In genomic region chr4:139184129-139184528, GRCh38 we compare ENCODE assay signal across 12 cellular contexts. TPM values are rescaled to one million over a fixed set of nuclear protein-coding genes. Genes with fewer than 3 reads are reported as not detected.
A peak's percentile ranks its signal among the peaks of the same experiment; 100 is the strongest.
DNase-seq lines count a peak whose midpoint lies in the region; ATAC-seq lines count a peak whose summit lies in the region.
"Had no signal": no experiment of that assay in that cellular context is flagged by ENCODE, and none has a peak within 500 bp of the region (broad histone marks: within the 10 kb centered on the region; RNA-seq: fewer than 3 reads in every experiment).

No MANE protein-coding gene starts in this region.

- no peak overlapping the region for H2BK15ac ChIP-seq in mesendoderm (replicated peaks; ENCODE audit: low read depth)

- no peak overlapping the region for H4K5ac ChIP-seq in mesendoderm (ENCODE audit: low read length)

- H2BK120ac ChIP-seq in mesendoderm (ENCODE audit: low read depth, low read length) = no peak overlapping the region

- no peak overlapping the region for H3K4me3 Mint-ChIP-seq in naive thymus-derived CD4-positive, alpha-beta T cell
- H3K4me3 Mint-ChIP-seq in activated T-cell treated with anti-CD3 and anti-CD28 coated beads, Interleukin-2, amount 50 U/mL, for 24 hours = no peak overlapping the region

- H3K56ac ChIP-seq in mesendoderm (ENCODE audit: low read length) = no peak overlapping the region

- no peak overlapping the region for H4K8ac ChIP-seq in mesendoderm (ENCODE audit: low read depth, low read length)

- H3K27ac ChIP-seq in naive thymus-derived CD4-positive, alpha-beta T cell (ENCODE audit: low read depth, low read length) = no peak overlapping the region
- no peak overlapping the region for H3K27ac ChIP-seq in mesendoderm (ENCODE audit: low read depth, low read length)
- H3K27ac ChIP-seq: 22Rv1, thoracic aorta had no signal

- intact Hi-C loops in naive thymus-derived CD4-positive, alpha-beta T cell (cut with micrococcal nuclease) = no loop called here

- H3K9ac ChIP-seq in mesendoderm (ENCODE audit: low read length) = no peak overlapping the region

- no peak overlapping the region for H3K4me2 ChIP-seq in mesendoderm (ENCODE audit: low read length)

- no peak overlapping the region for H2AK5ac ChIP-seq in mesendoderm (ENCODE audit: low read length)

- no peaks in the 10 kb centered on the region for H3K27me3 ChIP-seq in naive thymus-derived CD4-positive, alpha-beta T cell (ENCODE audit: control insufficient read depth in 2 of 2, insufficient read depth in 2 of 2, low read length in 2 of 2)
- no peaks in the 10 kb centered on the region for H3K27me3 ChIP-seq in mesendoderm (ENCODE audit: insufficient read depth, low read length, poor library complexity)

- DNase-seq in DMS 273 (lab: John Stamatoyannopoulos, UW; ENCODE audit: unreplicated experiment) (peak; percentile 18), DMS 273 treated with DMSO at 0.1 percent for 48 hours (lab: John Stamatoyannopoulos, UW) (no peak), astrocyte of the hippocampus (ENCODE audit: low read depth, low spot score) (peak; percentile 18), mesendoderm (no peak)
- no peak for DNase-seq in naive thymus-derived CD4-positive, alpha-beta T cell
- DNase-seq in activated T-cell treated with anti-CD3 and anti-CD28 coated beads, Interleukin-2, amount 50 U/mL, for 24 hours = no peak
- DNase-seq: activated CD4-positive, alpha-beta T cell treated with anti-CD3 and anti-CD28 coated beads, Interleukin-2, amount 50 U/mL, for 1 hour; NCI-H1930 had no signal

- H3K79me1 ChIP-seq in mesendoderm (ENCODE audit: low read length) = no peaks in the 10 kb centered on the region

- no peak overlapping the region for H2BK5ac ChIP-seq in mesendoderm (ENCODE audit: low read length)

- no peaks in the 10 kb centered on the region for H3K4me1 ChIP-seq in naive thymus-derived CD4-positive, alpha-beta T cell (ENCODE audit: control insufficient read depth in 2 of 2, insufficient read depth in 2 of 2, low read length in 2 of 2)
- H3K4me1 ChIP-seq in mesendoderm (ENCODE audit: control insufficient read depth, low read depth, low read length) = no peaks in the 10 kb centered on the region

- peaks cover 0 to 32% (median 0%) of the 10 kb centered on the region in 5 donors for H3K27me3 Mint-ChIP-seq in naive thymus-derived CD4-positive, alpha-beta T cell
- H3K27me3 Mint-ChIP-seq in activated T-cell treated with anti-CD3 and anti-CD28 coated beads, Interleukin-2, amount 50 U/mL, for 24 hours = no peaks in the 10 kb centered on the region

- CTCF ChIA-PET in naive thymus-derived CD4-positive, alpha-beta T cell (lab: Charles Lee) = interaction anchor here (0.6 kb wide), 1 partner anchor 42 kb away, joined by 3 read pairs; no protein-coding TSS in a partner anchor

- H3K23ac ChIP-seq in mesendoderm (ENCODE audit: low read length) = no peak overlapping the region

- ATAC-seq in HG03565 (IDR thresholded peaks at IDR 0.05; ENCODE audit: unreplicated experiment) = peak; percentile 56
- ATAC-seq in naive thymus-derived CD4-positive, alpha-beta T cell = peak; percentile 47
- ATAC-seq in HG02884 (IDR thresholded peaks at IDR 0.05; ENCODE audit: unreplicated experiment) = no peak

- no peaks in the 10 kb centered on the region for H3K9me3 ChIP-seq in naive thymus-derived CD4-positive, alpha-beta T cell (ENCODE audit: control insufficient read depth in 2 of 3, low read length in 3 of 3)
- H3K9me3 ChIP-seq: thoracic aorta had no signal

- H3K4me1 Mint-ChIP-seq in naive thymus-derived CD4-positive, alpha-beta T cell = peaks cover 0 to 8% (median 0%) of the 10 kb centered on the region in 7 donors
- no peaks in the 10 kb centered on the region for H3K4me1 Mint-ChIP-seq in activated T-cell treated with anti-CD3 and anti-CD28 coated beads, Interleukin-2, amount 50 U/mL, for 24 hours (ENCODE audit: low read depth)

- H3K36me3 Mint-ChIP-seq in naive thymus-derived CD4-positive, alpha-beta T cell = no peaks in the 10 kb centered on the region
- no peaks in the 10 kb centered on the region for H3K36me3 Mint-ChIP-seq in activated T-cell treated with anti-CD3 and anti-CD28 coated beads, Interleukin-2, amount 50 U/mL, for 24 hours (ENCODE audit: low read depth)

- no peak overlapping the region for H3K4me3 ChIP-seq in naive thymus-derived CD4-positive, alpha-beta T cell (ENCODE audit: low read length)
- no peak overlapping the region for H3K4me3 ChIP-seq in mesendoderm (ENCODE audit: low read length)
- H3K4me3 ChIP-seq: thoracic aorta had no signal

- H3K18ac ChIP-seq in mesendoderm (ENCODE audit: low read length) = no peak overlapping the region

- no peak overlapping the region for H3K4ac ChIP-seq in mesendoderm (ENCODE audit: low read depth, low read length)

- H3K36me3 ChIP-seq in naive thymus-derived CD4-positive, alpha-beta T cell (ENCODE audit: control insufficient read depth in 2 of 3, insufficient read depth in 3 of 3, low read length in 3 of 3) = no peaks in the 10 kb centered on the region
- no peaks in the 10 kb centered on the region for H3K36me3 ChIP-seq in mesendoderm (ENCODE audit: control insufficient read depth, insufficient read depth, low read length)
- H3K36me3 ChIP-seq: thoracic aorta had no signal

- no peak overlapping the region for H3K27ac Mint-ChIP-seq in naive thymus-derived CD4-positive, alpha-beta T cell
- no peak overlapping the region for H3K27ac Mint-ChIP-seq in activated T-cell treated with anti-CD3 and anti-CD28 coated beads, Interleukin-2, amount 50 U/mL, for 24 hours

- POLR2A ChIA-PET in naive thymus-derived CD4-positive, alpha-beta T cell (lab: Charles Lee) = interaction anchor here (0.7 kb wide), 1 partner anchor 1340 kb away, joined by 3 read pairs; no protein-coding TSS in a partner anchor

- no peaks in the 10 kb centered on the region for H3K79me2 ChIP-seq in mesendoderm (ENCODE audit: control insufficient read depth, insufficient read depth, low read length)

- peaks cover 0 to 1% (median 0%) of the 10 kb centered on the region in 11 donors for H3K9me3 Mint-ChIP-seq in naive thymus-derived CD4-positive, alpha-beta T cell
- no peaks in the 10 kb centered on the region for H3K9me3 Mint-ChIP-seq in activated T-cell treated with anti-CD3 and anti-CD28 coated beads, Interleukin-2, amount 50 U/mL, for 24 hours

RNA-seq across cellular contexts. Expression of gene ELF2, which starts 7.1 kb away (rescaled TPM):
- total RNA-seq in naive thymus-derived CD4-positive, alpha-beta T cell = 10 to 100 TPM; 40.1 to 88.2 (median 76.2) TPM
- polyA plus RNA-seq in naive thymus-derived CD4-positive, alpha-beta T cell = 10 to 100 TPM; 30.6 to 36.5 TPM
- 25.3 TPM for polyA plus RNA-seq in mesendoderm (2013, experiment 1 of 2)
- 27.1 TPM for polyA plus RNA-seq in mesendoderm (2013, experiment 2 of 2)

Comparison
In these comparisons a context has a peak if more than half of its experiments do, and no peak if none do; other contexts are left out.
1. DNase-seq: peak in DMS 273 (single experiment) and astrocyte of the hippocampus (single experiment); none in DMS 273 treated with DMSO at 0.1 percent for 48 hours (single experiment), naive thymus-derived CD4-positive, alpha-beta T cell (0 of 9), activated T-cell treated with anti-CD3 and anti-CD28 coated beads, Interleukin-2, amount 50 U/mL, for 24 hours (single experiment) and mesendoderm (single experiment).